11 cellular contexts compared by ENCODE assay signal in the genomic region with DNA sequence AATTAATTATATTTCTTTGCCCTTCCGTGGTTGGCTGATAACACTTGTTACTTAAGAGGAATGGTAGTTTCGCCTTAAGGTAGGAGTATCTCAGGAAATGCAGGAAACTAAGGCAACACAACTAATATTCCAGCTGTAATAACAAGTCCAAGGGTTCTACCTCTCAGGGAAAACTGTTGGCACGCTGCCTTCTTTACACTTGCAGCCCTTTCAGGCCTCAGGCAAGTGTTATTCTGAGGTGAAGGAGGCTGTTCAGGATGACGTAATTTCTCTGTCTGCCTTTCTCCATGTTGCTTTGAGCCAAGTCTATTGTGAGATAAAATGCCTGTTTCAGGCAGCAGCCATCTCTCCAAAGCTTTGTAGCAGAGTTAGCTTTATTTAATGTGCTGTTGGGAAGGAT. TPM values are rescaled to one million over a fixed set of nuclear protein-coding genes. Genes with fewer than 3 reads are reported as not detected.
A peak's percentile ranks its signal among the peaks of the same experiment; 100 is the strongest.
DNase-seq lines count a peak whose midpoint lies in the region; ATAC-seq and TF ChIP-seq lines count a peak whose summit lies in the region.
"Had no signal": no experiment of that assay in that cellular context is flagged by ENCODE, and none has a peak within 500 bp of the region (broad histone marks: within the 10 kb centered on the region; RNA-seq: fewer than 3 reads in every experiment).

No MANE protein-coding gene starts in this region.

- H3K4me1 Mint-ChIP-seq in neural crest cell, result peaks cover 28% of the 10 kb centered on the region
- H3K4me1 Mint-ChIP-seq in stimulated activated naive B cell treated with anti-CD40 and anti-IgM and Interleukin-4, amounts not matched to agents 10 μg/mL and 1 μg/mL and 100 μg/mL, for 72 hours, result no peaks in the 10 kb centered on the region

- ATAC-seq in HG02759 (IDR thresholded peaks at IDR 0.05; ENCODE audit: unreplicated experiment), result no peak
- ATAC-seq in stimulated activated naive B cell treated with anti-CD40 and anti-IgM and Interleukin-4, amounts not matched to agents 10 μg/mL and 1 μg/mL and 100 μg/mL, for 72 hours (replicated peaks), result no peak
- ATAC-seq: activated CD8-positive, alpha-beta T cell treated with anti-CD3 and anti-CD28 coated beads, Interleukin-2, amount 10 ng/mL, durations not matched to agents 7 days and 5 days had no signal

- peak; percentile 6 for DNase-seq in EL
- DNase-seq in NCI-H345 treated with DMSO at 0.1 percent for 48 hours (lab: John Stamatoyannopoulos, UW; ENCODE audit: unreplicated experiment), result peak; percentile 44
- peak; percentile 3 for DNase-seq in epithelial cell of prostate (ENCODE audit: low read depth, low spot score)
- no peak for DNase-seq in neural crest cell (ENCODE audit: low read depth, low spot score)
- no peak for DNase-seq in SW 1271 (lab: John Stamatoyannopoulos, UW)
- DNase-seq in T1000 (lab: John Stamatoyannopoulos, UW), result no peak
- DNase-seq in stimulated activated naive B cell treated with anti-CD40 and anti-IgM and Interleukin-4, amounts not matched to agents 10 μg/mL and 1 μg/mL and 100 μg/mL, for 72 hours, result no peak
- DNase-seq: activated CD8-positive, alpha-beta T cell treated with anti-CD3 and anti-CD28 coated beads, Interleukin-2, amount 10 ng/mL, durations not matched to agents 7 days and 5 days; cortex of kidney had no signal

- no peak for TF ChIP-seq CTCF in neural crest cell (conservative IDR thresholded peaks at IDR 0.05)

- H3K4me3 Mint-ChIP-seq in neural crest cell, result no peak overlapping the region
- no peak overlapping the region for H3K4me3 Mint-ChIP-seq in stimulated activated naive B cell treated with anti-CD40 and anti-IgM and Interleukin-4, amounts not matched to agents 10 μg/mL and 1 μg/mL and 100 μg/mL, for 72 hours
- H3K4me3 Mint-ChIP-seq: activated CD8-positive, alpha-beta T cell treated with anti-CD3 and anti-CD28 coated beads, Interleukin-2, amount 10 ng/mL, durations not matched to agents 7 days and 5 days had no signal

- H3K27ac ChIP-seq in epithelial cell of prostate, result no peak overlapping the region
- H3K27ac ChIP-seq: HL-60 had no signal

- H3K27me3 Mint-ChIP-seq in neural crest cell (ENCODE audit: low read depth), result no peaks in the 10 kb centered on the region
- H3K27me3 Mint-ChIP-seq in stimulated activated naive B cell treated with anti-CD40 and anti-IgM and Interleukin-4, amounts not matched to agents 10 μg/mL and 1 μg/mL and 100 μg/mL, for 72 hours, result peaks cover 6 to 7% of the 10 kb centered on the region in 2 donors

- H3K9me3 Mint-ChIP-seq in neural crest cell, result peaks cover 3% of the 10 kb centered on the region
- peaks cover 10 to 12% of the 10 kb centered on the region in 2 donors for H3K9me3 Mint-ChIP-seq in stimulated activated naive B cell treated with anti-CD40 and anti-IgM and Interleukin-4, amounts not matched to agents 10 μg/mL and 1 μg/mL and 100 μg/mL, for 72 hours

- peaks cover 32% of the 10 kb centered on the region for H3K36me3 Mint-ChIP-seq in neural crest cell (ENCODE audit: low read depth)
- no peaks in the 10 kb centered on the region for H3K36me3 Mint-ChIP-seq in stimulated activated naive B cell treated with anti-CD40 and anti-IgM and Interleukin-4, amounts not matched to agents 10 μg/mL and 1 μg/mL and 100 μg/mL, for 72 hours

- H3K27ac Mint-ChIP-seq in neural crest cell (ENCODE audit: unreplicated experiment), result peak overlapping the region; percentile 65
- H3K27ac Mint-ChIP-seq in stimulated activated naive B cell treated with anti-CD40 and anti-IgM and Interleukin-4, amounts not matched to agents 10 μg/mL and 1 μg/mL and 100 μg/mL, for 72 hours, result no peak overlapping the region
- H3K27ac Mint-ChIP-seq: activated CD8-positive, alpha-beta T cell treated with anti-CD3 and anti-CD28 coated beads, Interleukin-2, amount 10 ng/mL, durations not matched to agents 7 days and 5 days had no signal

RNA-seq across cellular contexts. Expression of a gene that starts 38.0 kb away (rescaled TPM):
- 234 and 236 TPM in 2 replicates for total RNA-seq in neural crest cell

Comparison
In these comparisons a context has a peak if more than half of its experiments do, and no peak if none do; other contexts are left out.
1. DNase-seq: peak in EL (single experiment), NCI-H345 treated with DMSO at 0.1 percent for 48 hours (single experiment) and epithelial cell of prostate (single experiment); none in neural crest cell (single experiment), SW 1271 (0 of 2), T1000 (single experiment) and stimulated activated naive B cell treated with anti-CD40 and anti-IgM and Interleukin-4, amounts not matched to agents 10 μg/mL and 1 μg/mL and 100 μg/mL, for 72 hours (single experiment).